In the genomic region with DNA sequence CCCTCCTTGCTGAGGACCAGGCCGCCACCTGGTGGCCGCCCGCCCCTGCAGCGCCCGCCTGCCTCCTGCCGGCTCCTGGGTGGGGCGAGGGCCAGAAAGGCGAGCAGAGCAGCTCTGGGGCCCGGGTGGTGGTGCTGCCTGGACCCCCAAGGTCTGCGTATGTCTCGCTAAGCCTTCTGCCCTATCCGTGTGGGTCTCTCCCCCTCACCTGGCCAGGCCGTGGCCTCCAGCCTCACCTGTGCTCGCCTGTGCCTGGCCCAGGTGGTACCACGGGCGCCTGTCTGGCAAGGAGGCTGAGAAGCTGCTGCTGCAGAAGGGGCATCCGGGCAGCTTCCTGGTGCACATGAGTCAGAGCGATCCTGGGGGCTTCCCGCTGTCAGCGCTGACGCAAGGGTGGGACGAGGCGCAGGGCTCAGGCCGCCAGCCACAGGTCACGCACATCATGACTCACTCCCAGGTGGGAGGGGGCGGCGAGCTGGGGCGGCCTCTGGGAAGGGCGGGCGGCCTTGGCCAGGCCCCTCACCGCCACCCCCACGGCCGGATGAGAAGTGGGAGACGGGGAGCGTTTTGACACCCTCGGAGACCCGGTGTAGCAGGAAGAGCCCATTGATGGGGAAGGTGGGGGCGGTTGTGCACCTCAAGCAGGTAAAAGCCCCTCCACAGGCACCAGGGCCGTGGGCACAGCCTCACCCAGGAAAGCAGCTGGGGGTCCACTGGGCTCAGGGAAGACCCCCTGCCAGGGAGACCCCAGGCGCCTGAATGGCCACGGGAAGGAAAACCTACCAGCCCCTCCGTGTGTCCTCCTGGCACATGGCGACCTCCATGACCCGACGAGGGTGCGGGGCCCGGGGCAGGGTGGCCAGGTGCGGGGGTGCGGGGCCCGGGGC, we compare ENCODE assay signal across 8 cellular contexts. TPM values are rescaled to one million over a fixed set of nuclear protein-coding genes. Genes with fewer than 3 reads are reported as not detected.
DNase-seq lines count a peak whose midpoint lies in the region; ATAC-seq and TF ChIP-seq lines count a peak whose summit lies in the region.

No MANE protein-coding gene starts in this region.

- ATAC-seq in GM18508 (IDR thresholded peaks at IDR 0.05; ENCODE audit: insufficient read depth, unreplicated experiment) (peak; percentile 38), HG03045 (IDR thresholded peaks at IDR 0.05; ENCODE audit: unreplicated experiment) (peak; percentile 37)

- 9 to 25% methylated on average over 14 to 37 of the region's 50 CpGs for WGBS in tibial nerve, 2 donors

- DNase-seq in ACHN (peak; percentile 91), NOMO-1 treated with dmso at 0.1 percent for 144 hours (lab: John Stamatoyannopoulos, UW; ENCODE audit: unreplicated experiment) (peak; percentile 17), erythroblast (lab: John Stamatoyannopoulos, UW) (peak; percentile 60 to 79), tibial nerve (ENCODE audit: low spot score in 2 of 2) (peak in 1 of 2 donors; percentile 27)
- peak; percentile 93 for DNase-seq in activated CD8-positive, alpha-beta memory T cell treated with anti-CD3 and anti-CD28 coated beads, Interleukin-2, amount 50 U/mL, for 48 hours

- TF ChIP-seq POLR2A in erythroblast (IDR thresholded peaks at IDR 0.05; ENCODE audit: low read length), result no peak
- no peak for TF ChIP-seq POLR2A in tibial nerve (IDR thresholded peaks at IDR 0.05)

- TF ChIP-seq CTCF in neutrophil (IDR thresholded peaks at IDR 0.05), result peak; percentile 33
- TF ChIP-seq CTCF in tibial nerve (IDR thresholded peaks at IDR 0.05), result peak; percentile 76 to 92 (median 89)

- H3K27ac ChIP-seq in neutrophil, result no peak overlapping the region
- H3K27ac ChIP-seq in tibial nerve, result no peak overlapping the region

- no peak for TF ChIP-seq EP300 in tibial nerve (IDR thresholded peaks at IDR 0.05)

- H3K27me3 ChIP-seq in neutrophil (peaks cover 97% of the 10 kb centered on the region), tibial nerve (peaks cover 0 to 78% of the 10 kb centered on the region in 2 donors)

- H3K4me1 ChIP-seq in neutrophil (ENCODE audit: control insufficient read depth in 1 of 2, insufficient read depth in 1 of 2, low read depth in 1 of 2, low read length in 1 of 2) (peaks cover 6 to 14% of the 10 kb centered on the region in 2 experiments), tibial nerve (peaks cover 0 to 53% (median 17%) of the 10 kb centered on the region in 4 donors)

- H3K4me3 ChIP-seq in neutrophil (ENCODE audit: low read depth in 1 of 2, low read length in 1 of 2) (no peak overlapping the region), tibial nerve (no peak overlapping the region)

- H3K9me3 ChIP-seq in neutrophil (no peaks in the 10 kb centered on the region), tibial nerve (no peaks in the 10 kb centered on the region)

- in situ Hi-C loops in ACHN (cut with HindIII; ENCODE audit: low pct_ligation_motif_present, low pct_unique_long_range_greater_than_20kb, low sequenced_read_pairs), result no loop called here

- H3K36me3 ChIP-seq in neutrophil, result no peaks in the 10 kb centered on the region
- no peaks in the 10 kb centered on the region for H3K36me3 ChIP-seq in tibial nerve

RNA-seq across cellular contexts. Expression of a gene that starts 9.9 kb away (rescaled TPM):
- total RNA-seq in tibial nerve, result not detected

RNA-seq across cellular contexts. Expression of a gene that starts 44.3 kb away (rescaled TPM):
- 10 to 100 TPM; 10.9 to 35.7 (median 20.6) TPM for total RNA-seq in tibial nerve

RNA-seq across cellular contexts. Expression of a gene that starts 50.9 kb away (rescaled TPM):
- 10 to 100 TPM; 29.1 to 65.4 (median 48.7) TPM for total RNA-seq in tibial nerve

RNA-seq across cellular contexts. Expression of a gene that starts 51.7 kb away (rescaled TPM):
- 10 to 100 TPM; 18.4 to 29.4 (median 23.1) TPM for total RNA-seq in tibial nerve
